Comparison of ENCODE assay signal across 1 cellular context in the genomic region with DNA sequence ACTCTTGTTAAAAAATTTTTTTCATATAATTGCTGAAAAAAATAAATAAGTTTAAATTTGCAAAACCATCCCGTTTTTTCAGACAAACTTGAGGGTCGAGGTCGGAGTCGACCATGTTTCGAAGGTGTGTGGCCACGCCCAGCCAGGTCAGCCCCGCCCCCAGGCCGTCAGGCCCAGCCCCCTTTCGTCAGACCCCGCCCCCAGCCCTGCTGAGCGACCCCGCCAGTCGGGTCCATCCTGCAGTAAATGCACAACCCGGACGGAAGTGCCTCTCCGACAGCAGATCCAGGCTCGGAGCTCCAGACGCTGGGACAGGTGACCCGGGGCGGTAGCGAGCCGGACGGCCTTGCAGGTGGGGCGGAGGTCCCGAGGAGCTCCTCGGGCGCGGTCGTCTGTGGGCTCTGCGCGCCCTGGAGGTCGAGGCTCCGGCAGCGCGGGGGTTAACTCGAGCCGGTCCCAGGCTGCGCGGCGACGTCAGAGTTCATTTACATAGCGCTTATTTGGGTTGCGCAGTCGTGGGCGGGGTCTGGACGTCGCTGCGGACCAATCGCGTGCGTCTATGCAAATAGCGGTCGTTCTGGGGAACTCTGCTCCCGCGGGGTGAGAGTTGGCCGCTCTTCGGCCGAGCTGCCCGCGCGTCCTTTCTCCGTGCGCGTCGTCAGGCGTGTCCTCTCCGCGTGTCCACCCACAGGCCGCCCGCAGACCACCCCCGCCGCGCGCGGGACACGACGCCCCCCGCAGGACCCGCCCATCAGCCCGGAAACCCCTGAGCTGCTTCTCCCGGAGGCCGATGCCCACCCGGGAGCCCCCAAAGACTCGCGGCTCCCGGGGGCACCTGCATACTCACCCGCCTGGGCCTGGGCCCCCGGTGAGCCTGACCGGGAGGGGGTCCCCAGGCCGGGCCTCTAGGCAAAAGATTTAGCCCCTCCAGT.
A peak's percentile ranks its signal among the peaks of the same experiment; 100 is the strongest.
TF ChIP-seq lines count a peak whose summit lies in the region.

A gene with protein sequence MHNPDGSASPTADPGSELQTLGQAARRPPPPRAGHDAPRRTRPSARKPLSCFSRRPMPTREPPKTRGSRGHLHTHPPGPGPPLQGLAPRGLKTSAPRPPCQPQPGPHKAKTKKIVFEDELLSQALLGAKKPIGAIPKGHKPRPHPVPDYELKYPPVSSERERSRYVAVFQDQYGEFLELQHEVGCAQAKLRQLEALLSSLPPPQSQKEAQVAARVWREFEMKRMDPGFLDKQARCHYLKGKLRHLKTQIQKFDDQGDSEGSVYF (plus strand): TSS at position 225 of the 932 bp plus-strand sequence. CDS start 22 bp downstream, at position 247.

TF ChIP-seq in HepG2, 621 proteins besides CTCF, POLR2A, EP300 and RAD21 (continued from another document and continues in another):
- TF ChIP-seq, protein P1, sequence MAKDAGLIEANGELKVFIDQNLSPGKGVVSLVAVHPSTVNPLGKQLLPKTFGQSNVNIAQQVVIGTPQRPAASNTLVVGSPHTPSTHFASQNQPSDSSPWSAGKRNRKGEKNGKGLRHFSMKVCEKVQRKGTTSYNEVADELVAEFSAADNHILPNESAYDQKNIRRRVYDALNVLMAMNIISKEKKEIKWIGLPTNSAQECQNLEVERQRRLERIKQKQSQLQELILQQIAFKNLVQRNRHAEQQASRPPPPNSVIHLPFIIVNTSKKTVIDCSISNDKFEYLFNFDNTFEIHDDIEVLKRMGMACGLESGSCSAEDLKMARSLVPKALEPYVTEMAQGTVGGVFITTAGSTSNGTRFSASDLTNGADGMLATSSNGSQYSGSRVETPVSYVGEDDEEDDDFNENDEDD (CRISPR knock-in tag; IDR thresholded peaks at IDR 0.05; ENCODE audit: borderline replicate concordance), result no peak
- TF ChIP-seq EEA1 (CRISPR knock-in tag; IDR thresholded peaks at IDR 0.05; ENCODE audit: borderline replicate concordance) (0 out of 2 replicates have a peak, but pooled peaks have one; percentile 79), NFIC (IDR thresholded peaks at IDR 0.05; ENCODE audit: low read length) (no peak), FOXJ3 (CRISPR knock-in tag; IDR thresholded peaks at IDR 0.05; ENCODE audit: borderline replicate concordance) (peak; percentile 39; the same call in 1 of the 2 replicates), PHB2 (IDR thresholded peaks at IDR 0.05; ENCODE audit: partially characterized antibody) (no peak), ZNF674 (CRISPR knock-in tag; IDR thresholded peaks at IDR 0.05; ENCODE audit: low read depth) (no peak), ZNF34 (CRISPR knock-in tag; IDR thresholded peaks at IDR 0.05; ENCODE audit: borderline replicate concordance) (no peak), RCOR2 (CRISPR knock-in tag; IDR thresholded peaks at IDR 0.05) (no peak), ZBTB7A (CRISPR knock-in tag; IDR thresholded peaks at IDR 0.05) (no peak), ZNF20 (CRISPR knock-in tag; IDR thresholded peaks at IDR 0.05) (peak; percentile 42; the same call in 1 of the 2 replicates), ZNF343 (CRISPR knock-in tag; IDR thresholded peaks at IDR 0.05) (no peak), ZNF441 (CRISPR knock-in tag; IDR thresholded peaks at IDR 0.05; ENCODE audit: borderline replicate concordance) (no peak), PAF1 (CRISPR knock-in tag; IDR thresholded peaks at IDR 0.05) (no peak), KLF16 (CRISPR knock-in tag; IDR thresholded peaks at IDR 0.05) (peak in 1 of 2 experiments; percentile 50; a peak in 1 of 4 replicates), ATF7 (IDR thresholded peaks at IDR 0.05) (no peak), ATF7 (CRISPR knock-in tag; IDR thresholded peaks at IDR 0.05) (no peak; the same call in 1 of the 2 replicates), ZNF788 (CRISPR knock-in tag; IDR thresholded peaks at IDR 0.05; ENCODE audit: borderline replicate concordance) (peak; percentile 74; the same call in 1 of the 2 replicates), ZNF10 (CRISPR knock-in tag; IDR thresholded peaks at IDR 0.05; ENCODE audit: borderline replicate concordance, low read depth) (no peak), MEIS1 (CRISPR knock-in tag; IDR thresholded peaks at IDR 0.05; ENCODE audit: borderline replicate concordance) (peak; percentile 45; the same call in 1 of the 2 replicates), JDP2 (CRISPR knock-in tag; IDR thresholded peaks at IDR 0.05; ENCODE audit: borderline replicate concordance) (no peak), TOPORS (CRISPR knock-in tag; IDR thresholded peaks at IDR 0.05) (no peak), SAFB2 (CRISPR knock-in tag; IDR thresholded peaks at IDR 0.05; ENCODE audit: borderline replicate concordance, low read depth) (peak; percentile 89), ZKSCAN8 (CRISPR knock-in tag; IDR thresholded peaks at IDR 0.05; ENCODE audit: borderline replicate concordance) (peak; percentile 80; the same call in 1 of the 2 replicates), BRD4 (CRISPR knock-in tag; IDR thresholded peaks at IDR 0.05) (0 out of 2 replicates have a peak, but pooled peaks have one; percentile 46)
- TF ChIP-seq, protein P2, sequence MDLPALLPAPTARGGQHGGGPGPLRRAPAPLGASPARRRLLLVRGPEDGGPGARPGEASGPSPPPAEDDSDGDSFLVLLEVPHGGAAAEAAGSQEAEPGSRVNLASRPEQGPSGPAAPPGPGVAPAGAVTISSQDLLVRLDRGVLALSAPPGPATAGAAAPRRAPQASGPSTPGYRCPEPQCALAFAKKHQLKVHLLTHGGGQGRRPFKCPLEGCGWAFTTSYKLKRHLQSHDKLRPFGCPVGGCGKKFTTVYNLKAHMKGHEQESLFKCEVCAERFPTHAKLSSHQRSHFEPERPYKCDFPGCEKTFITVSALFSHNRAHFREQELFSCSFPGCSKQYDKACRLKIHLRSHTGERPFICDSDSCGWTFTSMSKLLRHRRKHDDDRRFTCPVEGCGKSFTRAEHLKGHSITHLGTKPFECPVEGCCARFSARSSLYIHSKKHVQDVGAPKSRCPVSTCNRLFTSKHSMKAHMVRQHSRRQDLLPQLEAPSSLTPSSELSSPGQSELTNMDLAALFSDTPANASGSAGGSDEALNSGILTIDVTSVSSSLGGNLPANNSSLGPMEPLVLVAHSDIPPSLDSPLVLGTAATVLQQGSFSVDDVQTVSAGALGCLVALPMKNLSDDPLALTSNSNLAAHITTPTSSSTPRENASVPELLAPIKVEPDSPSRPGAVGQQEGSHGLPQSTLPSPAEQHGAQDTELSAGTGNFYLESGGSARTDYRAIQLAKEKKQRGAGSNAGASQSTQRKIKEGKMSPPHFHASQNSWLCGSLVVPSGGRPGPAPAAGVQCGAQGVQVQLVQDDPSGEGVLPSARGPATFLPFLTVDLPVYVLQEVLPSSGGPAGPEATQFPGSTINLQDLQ (CRISPR knock-in tag; IDR thresholded peaks at IDR 0.05), result peak; percentile 91
- TF ChIP-seq, protein P3, sequence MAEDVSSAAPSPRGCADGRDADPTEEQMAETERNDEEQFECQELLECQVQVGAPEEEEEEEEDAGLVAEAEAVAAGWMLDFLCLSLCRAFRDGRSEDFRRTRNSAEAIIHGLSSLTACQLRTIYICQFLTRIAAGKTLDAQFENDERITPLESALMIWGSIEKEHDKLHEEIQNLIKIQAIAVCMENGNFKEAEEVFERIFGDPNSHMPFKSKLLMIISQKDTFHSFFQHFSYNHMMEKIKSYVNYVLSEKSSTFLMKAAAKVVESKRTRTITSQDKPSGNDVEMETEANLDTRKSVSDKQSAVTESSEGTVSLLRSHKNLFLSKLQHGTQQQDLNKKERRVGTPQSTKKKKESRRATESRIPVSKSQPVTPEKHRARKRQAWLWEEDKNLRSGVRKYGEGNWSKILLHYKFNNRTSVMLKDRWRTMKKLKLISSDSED (CRISPR knock-in tag; IDR thresholded peaks at IDR 0.05), result no peak
- TF ChIP-seq, protein P4, sequence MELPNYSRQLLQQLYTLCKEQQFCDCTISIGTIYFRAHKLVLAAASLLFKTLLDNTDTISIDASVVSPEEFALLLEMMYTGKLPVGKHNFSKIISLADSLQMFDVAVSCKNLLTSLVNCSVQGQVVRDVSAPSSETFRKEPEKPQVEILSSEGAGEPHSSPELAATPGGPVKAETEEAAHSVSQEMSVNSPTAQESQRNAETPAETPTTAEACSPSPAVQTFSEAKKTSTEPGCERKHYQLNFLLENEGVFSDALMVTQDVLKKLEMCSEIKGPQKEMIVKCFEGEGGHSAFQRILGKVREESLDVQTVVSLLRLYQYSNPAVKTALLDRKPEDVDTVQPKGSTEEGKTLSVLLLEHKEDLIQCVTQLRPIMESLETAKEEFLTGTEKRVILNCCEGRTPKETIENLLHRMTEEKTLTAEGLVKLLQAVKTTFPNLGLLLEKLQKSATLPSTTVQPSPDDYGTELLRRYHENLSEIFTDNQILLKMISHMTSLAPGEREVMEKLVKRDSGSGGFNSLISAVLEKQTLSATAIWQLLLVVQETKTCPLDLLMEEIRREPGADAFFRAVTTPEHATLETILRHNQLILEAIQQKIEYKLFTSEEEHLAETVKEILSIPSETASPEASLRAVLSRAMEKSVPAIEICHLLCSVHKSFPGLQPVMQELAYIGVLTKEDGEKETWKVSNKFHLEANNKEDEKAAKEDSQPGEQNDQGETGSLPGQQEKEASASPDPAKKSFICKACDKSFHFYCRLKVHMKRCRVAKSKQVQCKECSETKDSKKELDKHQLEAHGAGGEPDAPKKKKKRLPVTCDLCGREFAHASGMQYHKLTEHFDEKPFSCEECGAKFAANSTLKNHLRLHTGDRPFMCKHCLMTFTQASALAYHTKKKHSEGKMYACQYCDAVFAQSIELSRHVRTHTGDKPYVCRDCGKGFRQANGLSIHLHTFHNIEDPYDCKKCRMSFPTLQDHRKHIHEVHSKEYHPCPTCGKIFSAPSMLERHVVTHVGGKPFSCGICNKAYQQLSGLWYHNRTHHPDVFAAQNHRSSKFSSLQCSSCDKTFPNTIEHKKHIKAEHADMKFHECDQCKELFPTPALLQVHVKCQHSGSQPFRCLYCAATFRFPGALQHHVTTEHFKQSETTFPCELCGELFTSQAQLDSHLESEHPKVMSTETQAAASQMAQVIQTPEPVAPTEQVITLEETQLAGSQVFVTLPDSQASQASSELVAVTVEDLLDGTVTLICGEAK (IDR thresholded peaks at IDR 0.05), result no peak
- TF ChIP-seq, protein P4 (CRISPR knock-in tag; IDR thresholded peaks at IDR 0.05), result peak; percentile 50; the same call in 1 of the 2 replicates
- TF ChIP-seq, protein P5, sequence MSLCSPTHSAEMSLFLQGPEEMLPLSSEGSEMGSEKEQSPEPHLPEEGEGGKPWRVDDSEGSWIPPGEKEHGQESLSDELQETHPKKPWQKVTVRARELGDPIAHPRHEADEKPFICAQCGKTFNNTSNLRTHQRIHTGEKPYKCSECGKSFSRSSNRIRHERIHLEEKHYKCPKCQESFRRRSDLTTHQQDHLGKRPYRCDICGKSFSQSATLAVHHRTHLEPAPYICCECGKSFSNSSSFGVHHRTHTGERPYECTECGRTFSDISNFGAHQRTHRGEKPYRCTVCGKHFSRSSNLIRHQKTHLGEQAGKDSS (CRISPR knock-in tag; IDR thresholded peaks at IDR 0.05; ENCODE audit: borderline replicate concordance, low read depth), result no peak
- TF ChIP-seq, protein P6, sequence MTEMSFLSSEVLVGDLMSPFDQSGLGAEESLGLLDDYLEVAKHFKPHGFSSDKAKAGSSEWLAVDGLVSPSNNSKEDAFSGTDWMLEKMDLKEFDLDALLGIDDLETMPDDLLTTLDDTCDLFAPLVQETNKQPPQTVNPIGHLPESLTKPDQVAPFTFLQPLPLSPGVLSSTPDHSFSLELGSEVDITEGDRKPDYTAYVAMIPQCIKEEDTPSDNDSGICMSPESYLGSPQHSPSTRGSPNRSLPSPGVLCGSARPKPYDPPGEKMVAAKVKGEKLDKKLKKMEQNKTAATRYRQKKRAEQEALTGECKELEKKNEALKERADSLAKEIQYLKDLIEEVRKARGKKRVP (CRISPR knock-in tag; IDR thresholded peaks at IDR 0.05), result peak in 1 of 2 experiments; percentile 40; a peak in 1 of 4 replicates
- TF ChIP-seq, protein P7, sequence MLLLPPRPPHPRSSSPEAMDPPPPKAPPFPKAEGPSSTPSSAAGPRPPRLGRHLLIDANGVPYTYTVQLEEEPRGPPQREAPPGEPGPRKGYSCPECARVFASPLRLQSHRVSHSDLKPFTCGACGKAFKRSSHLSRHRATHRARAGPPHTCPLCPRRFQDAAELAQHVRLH (CRISPR knock-in tag; IDR thresholded peaks at IDR 0.05; ENCODE audit: borderline replicate concordance, low read depth), result no peak
- TF ChIP-seq, protein P8, sequence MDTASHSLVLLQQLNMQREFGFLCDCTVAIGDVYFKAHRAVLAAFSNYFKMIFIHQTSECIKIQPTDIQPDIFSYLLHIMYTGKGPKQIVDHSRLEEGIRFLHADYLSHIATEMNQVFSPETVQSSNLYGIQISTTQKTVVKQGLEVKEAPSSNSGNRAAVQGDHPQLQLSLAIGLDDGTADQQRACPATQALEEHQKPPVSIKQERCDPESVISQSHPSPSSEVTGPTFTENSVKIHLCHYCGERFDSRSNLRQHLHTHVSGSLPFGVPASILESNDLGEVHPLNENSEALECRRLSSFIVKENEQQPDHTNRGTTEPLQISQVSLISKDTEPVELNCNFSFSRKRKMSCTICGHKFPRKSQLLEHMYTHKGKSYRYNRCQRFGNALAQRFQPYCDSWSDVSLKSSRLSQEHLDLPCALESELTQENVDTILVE (CRISPR knock-in tag; IDR thresholded peaks at IDR 0.05), result peak; percentile 82; the same call in 1 of the 2 replicates
